In the genomic region with DNA sequence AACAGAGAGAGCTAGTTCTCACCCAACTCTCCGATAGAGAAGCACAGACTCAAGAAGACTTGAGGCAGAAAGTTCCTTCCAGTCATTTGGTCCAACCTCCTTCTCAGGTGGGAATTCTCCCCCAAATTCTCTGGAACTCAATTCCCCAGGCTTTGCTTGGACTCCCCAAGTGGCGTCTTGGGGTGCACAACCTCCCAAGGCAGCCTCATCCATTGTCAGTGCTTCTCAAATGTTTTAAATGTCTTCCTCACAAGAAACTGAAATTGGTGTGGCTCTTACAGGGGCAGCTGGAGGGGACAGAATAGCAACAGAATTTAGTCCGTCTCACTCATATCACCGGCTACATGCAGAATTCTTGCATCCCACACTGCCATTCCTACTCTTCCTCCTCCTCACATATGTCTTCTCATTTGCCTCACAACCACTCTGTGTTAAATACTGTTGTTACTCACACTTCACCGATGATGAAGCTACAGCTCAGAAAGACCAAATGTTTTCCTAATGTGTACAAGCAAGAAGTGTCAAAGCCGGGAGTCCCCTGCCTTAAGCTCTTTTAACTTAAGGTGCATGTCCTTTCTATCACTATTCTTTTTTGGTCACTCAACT, we compare ENCODE assay signal across 30 cellular contexts. TPM values are rescaled to one million over a fixed set of nuclear protein-coding genes. Genes with fewer than 3 reads are reported as not detected.
A peak's percentile ranks its signal among the peaks of the same experiment; 100 is the strongest.
DNase-seq lines count a peak whose midpoint lies in the region; ATAC-seq lines count a peak whose summit lies in the region.
"Had no signal": no experiment of that assay in that cellular context is flagged by ENCODE, and none has a peak within 500 bp of the region (broad histone marks: within the 10 kb centered on the region; RNA-seq: fewer than 3 reads in every experiment).

No MANE protein-coding gene starts in this region.

- H3K4me1 Mint-ChIP-seq in T-helper 1 cell treated with Interleukin-12 subunit alpha and Interleukin-12 subunit beta and Interleukin-4 antibody, amounts not matched to agents 30 μg/mL and 1 μg/mL, for 36 hours (ENCODE audit: low read depth), result peaks cover 47% of the 10 kb centered on the region
- peaks cover 25% of the 10 kb centered on the region for H3K4me1 Mint-ChIP-seq in activated naive CD8-positive, alpha-beta T cell (ENCODE audit: low read depth)
- peaks cover 46% of the 10 kb centered on the region for H3K4me1 Mint-ChIP-seq in activated naive CD8-positive, alpha-beta T cell treated with anti-CD3 and anti-CD28 coated beads, Interleukin-2, amount 50 U/mL, for 24 hours
- H3K4me1 Mint-ChIP-seq in activated T-helper 1 cell treated with anti-CD3 and anti-CD28 coated beads, Interleukin-12 subunit alpha, Interleukin-12 subunit beta, Interleukin-2, Interleukin-4 antibody, amounts not matched to agents 30 ng/mL and 10 ng/mL and 1 ng/mL, durations not matched to agents 14 hours and 24 hours and 36 hours (ENCODE audit: low read depth), result peaks cover 73% of the 10 kb centered on the region
- H3K4me1 Mint-ChIP-seq in stimulated activated naive B cell treated with anti-CD40 and anti-IgM and Interleukin-4, amounts not matched to agents 10 μg/mL and 1 μg/mL and 100 μg/mL, for 72 hours, result peaks cover 45 to 71% of the 10 kb centered on the region in 2 donors
- H3K4me1 Mint-ChIP-seq: nephron had no signal

- intact Hi-C loops in activated T-helper 1 cell treated with anti-CD3 and anti-CD28 coated beads, Interleukin-12 subunit alpha, Interleukin-12 subunit beta, Interleukin-2, Interleukin-4 antibody, amounts not matched to agents 30 ng/mL and 10 ng/mL and 1 ng/mL, durations not matched to agents 14 hours and 24 hours and 36 hours (cut with micrococcal nuclease), result no loop called here

- H3K9me3 Mint-ChIP-seq in T-helper 1 cell treated with Interleukin-12 subunit alpha and Interleukin-12 subunit beta and Interleukin-4 antibody, amounts not matched to agents 30 μg/mL and 1 μg/mL, for 36 hours, result no peaks in the 10 kb centered on the region
- H3K9me3 Mint-ChIP-seq in activated naive CD8-positive, alpha-beta T cell (ENCODE audit: low read depth), result no peaks in the 10 kb centered on the region
- H3K9me3 Mint-ChIP-seq in activated naive CD8-positive, alpha-beta T cell treated with anti-CD3 and anti-CD28 coated beads, Interleukin-2, amount 50 U/mL, for 24 hours, result no peaks in the 10 kb centered on the region
- no peaks in the 10 kb centered on the region for H3K9me3 Mint-ChIP-seq in activated T-helper 1 cell treated with anti-CD3 and anti-CD28 coated beads, Interleukin-12 subunit alpha, Interleukin-12 subunit beta, Interleukin-2, Interleukin-4 antibody, amounts not matched to agents 30 ng/mL and 10 ng/mL and 1 ng/mL, durations not matched to agents 14 hours and 24 hours and 36 hours
- no peaks in the 10 kb centered on the region for H3K9me3 Mint-ChIP-seq in stimulated activated naive B cell treated with anti-CD40 and anti-IgM and Interleukin-4, amounts not matched to agents 10 μg/mL and 1 μg/mL and 100 μg/mL, for 72 hours
- H3K9me3 Mint-ChIP-seq: activated B cell treated with CpG ODN at 0.5 μM for 24 hours; CD4-positive, alpha-beta T cell; nephron had no signal

- peak overlapping the region; percentile 3 for H3K27ac Mint-ChIP-seq in T-helper 1 cell treated with Interleukin-12 subunit alpha and Interleukin-12 subunit beta and Interleukin-4 antibody, amounts not matched to agents 30 μg/mL and 1 μg/mL, for 36 hours
- peak overlapping the region; percentile 47 for H3K27ac Mint-ChIP-seq in activated naive CD8-positive, alpha-beta T cell
- no peak overlapping the region for H3K27ac Mint-ChIP-seq in activated naive CD8-positive, alpha-beta T cell treated with anti-CD3 and anti-CD28 coated beads, Interleukin-2, amount 50 U/mL, for 24 hours
- H3K27ac Mint-ChIP-seq in activated T-helper 1 cell treated with anti-CD3 and anti-CD28 coated beads, Interleukin-12 subunit alpha, Interleukin-12 subunit beta, Interleukin-2, Interleukin-4 antibody, amounts not matched to agents 30 ng/mL and 10 ng/mL and 1 ng/mL, durations not matched to agents 14 hours and 24 hours and 36 hours, result peak overlapping the region; percentile 75
- H3K27ac Mint-ChIP-seq in stimulated activated naive B cell treated with anti-CD40 and anti-IgM and Interleukin-4, amounts not matched to agents 10 μg/mL and 1 μg/mL and 100 μg/mL, for 72 hours, result peak overlapping the region; percentile 97
- H3K27ac Mint-ChIP-seq: activated B cell treated with CpG ODN at 0.5 μM for 24 hours; CD4-positive, alpha-beta T cell; nephron had no signal

- H3K36me3 Mint-ChIP-seq in T-helper 1 cell treated with Interleukin-12 subunit alpha and Interleukin-12 subunit beta and Interleukin-4 antibody, amounts not matched to agents 30 μg/mL and 1 μg/mL, for 36 hours (ENCODE audit: low read depth), result peaks cover 59% of the 10 kb centered on the region
- peaks cover 23% of the 10 kb centered on the region for H3K36me3 Mint-ChIP-seq in activated naive CD8-positive, alpha-beta T cell
- peaks cover 82% of the 10 kb centered on the region for H3K36me3 Mint-ChIP-seq in activated naive CD8-positive, alpha-beta T cell treated with anti-CD3 and anti-CD28 coated beads, Interleukin-2, amount 50 U/mL, for 24 hours (ENCODE audit: low read depth)
- H3K36me3 Mint-ChIP-seq in activated T-helper 1 cell treated with anti-CD3 and anti-CD28 coated beads, Interleukin-12 subunit alpha, Interleukin-12 subunit beta, Interleukin-2, Interleukin-4 antibody, amounts not matched to agents 30 ng/mL and 10 ng/mL and 1 ng/mL, durations not matched to agents 14 hours and 24 hours and 36 hours (ENCODE audit: low read depth), result peaks cover 59% of the 10 kb centered on the region
- H3K36me3 Mint-ChIP-seq in stimulated activated naive B cell treated with anti-CD40 and anti-IgM and Interleukin-4, amounts not matched to agents 10 μg/mL and 1 μg/mL and 100 μg/mL, for 72 hours, result peaks cover 61 to 73% of the 10 kb centered on the region in 2 donors

- no peaks in the 10 kb centered on the region for H3K27me3 Mint-ChIP-seq in T-helper 1 cell treated with Interleukin-12 subunit alpha and Interleukin-12 subunit beta and Interleukin-4 antibody, amounts not matched to agents 30 μg/mL and 1 μg/mL, for 36 hours (ENCODE audit: low read depth)
- H3K27me3 Mint-ChIP-seq in activated naive CD8-positive, alpha-beta T cell, result no peaks in the 10 kb centered on the region
- H3K27me3 Mint-ChIP-seq in activated naive CD8-positive, alpha-beta T cell treated with anti-CD3 and anti-CD28 coated beads, Interleukin-2, amount 50 U/mL, for 24 hours, result no peaks in the 10 kb centered on the region
- no peaks in the 10 kb centered on the region for H3K27me3 Mint-ChIP-seq in activated T-helper 1 cell treated with anti-CD3 and anti-CD28 coated beads, Interleukin-12 subunit alpha, Interleukin-12 subunit beta, Interleukin-2, Interleukin-4 antibody, amounts not matched to agents 30 ng/mL and 10 ng/mL and 1 ng/mL, durations not matched to agents 14 hours and 24 hours and 36 hours (ENCODE audit: insufficient read depth)
- no peaks in the 10 kb centered on the region for H3K27me3 Mint-ChIP-seq in stimulated activated naive B cell treated with anti-CD40 and anti-IgM and Interleukin-4, amounts not matched to agents 10 μg/mL and 1 μg/mL and 100 μg/mL, for 72 hours
- H3K27me3 Mint-ChIP-seq: activated B cell treated with CpG ODN at 0.5 μM for 24 hours; CD4-positive, alpha-beta T cell had no signal

- DNase-seq in T-helper 1 cell, result no peak
- no peak for DNase-seq in activated naive CD8-positive, alpha-beta T cell treated with anti-CD3 and anti-CD28 coated beads, Interleukin-2, amount 50 U/mL, for 24 hours
- no peak for DNase-seq in activated T-helper 1 cell treated with anti-CD3 and anti-CD28 coated beads, Interleukin-12 subunit alpha, Interleukin-12 subunit beta, Interleukin-2, Interleukin-4 antibody, amounts not matched to agents 30 ng/mL and 10 ng/mL and 1 ng/mL, durations not matched to agents 14 hours and 24 hours and 36 hours (ENCODE audit: low spot score)
- no peak for DNase-seq in stimulated activated naive B cell treated with anti-CD40 and anti-IgM and Interleukin-4, amounts not matched to agents 10 μg/mL and 1 μg/mL and 100 μg/mL, for 72 hours
- DNase-seq in 8988T, result no peak
- DNase-seq: activated B cell treated with CpG ODN at 0.5 μM for 24 hours; activated T-cell treated with anti-CD3 and anti-CD28 coated beads, Interleukin-2, amount 50 U/mL, for 1 hour; CD4-positive, alpha-beta T cell; central memory CD4-positive, alpha-beta T cell; cortex of kidney; erythroblast; H7; hypothalamus; NCI-H1092; NCI-H187; NCI-H446 treated with DMSO at 0.1 percent for 48 hours; SIG-M5; stimulated activated CD4-positive, alpha-beta T cell treated with anti-CD3 and anti-CD28 coated beads, Interleukin-4, amount 100 ng/mL, for 1 hour; substantia nigra; SW 1271; upper lobe of left lung had no signal

- ATAC-seq in activated naive CD8-positive, alpha-beta T cell treated with anti-CD3 and anti-CD28 coated beads, Interleukin-2, amount 50 U/mL, for 24 hours, result no peak
- no peak for ATAC-seq in stimulated activated naive B cell treated with anti-CD40 and anti-IgM and Interleukin-4, amounts not matched to agents 10 μg/mL and 1 μg/mL and 100 μg/mL, for 72 hours (replicated peaks)
- no peak for ATAC-seq in GM21825 (IDR thresholded peaks at IDR 0.05; ENCODE audit: unreplicated experiment)

- no peak overlapping the region for H3K4me3 Mint-ChIP-seq in T-helper 1 cell treated with Interleukin-12 subunit alpha and Interleukin-12 subunit beta and Interleukin-4 antibody, amounts not matched to agents 30 μg/mL and 1 μg/mL, for 36 hours
- no peak overlapping the region for H3K4me3 Mint-ChIP-seq in activated naive CD8-positive, alpha-beta T cell
- H3K4me3 Mint-ChIP-seq in activated naive CD8-positive, alpha-beta T cell treated with anti-CD3 and anti-CD28 coated beads, Interleukin-2, amount 50 U/mL, for 24 hours, result no peak overlapping the region
- H3K4me3 Mint-ChIP-seq in activated T-helper 1 cell treated with anti-CD3 and anti-CD28 coated beads, Interleukin-12 subunit alpha, Interleukin-12 subunit beta, Interleukin-2, Interleukin-4 antibody, amounts not matched to agents 30 ng/mL and 10 ng/mL and 1 ng/mL, durations not matched to agents 14 hours and 24 hours and 36 hours, result no peak overlapping the region
- H3K4me3 Mint-ChIP-seq in stimulated activated naive B cell treated with anti-CD40 and anti-IgM and Interleukin-4, amounts not matched to agents 10 μg/mL and 1 μg/mL and 100 μg/mL, for 72 hours, result peak overlapping the region; percentile 2 to 17
- H3K4me3 Mint-ChIP-seq: activated B cell treated with CpG ODN at 0.5 μM for 24 hours; CD4-positive, alpha-beta T cell; nephron had no signal

RNA-seq across cellular contexts. Expression of gene CD84, which starts 33.4 kb away (rescaled TPM):
- total RNA-seq in activated T-helper 1 cell treated with anti-CD3 and anti-CD28 coated beads, Interleukin-12 subunit alpha, Interleukin-12 subunit beta, Interleukin-2, Interleukin-4 antibody, amounts not matched to agents 30 ng/mL and 10 ng/mL and 1 ng/mL, durations not matched to agents 14 hours and 24 hours and 36 hours, result 16.3 and 17.2 TPM in 2 replicates
- total RNA-seq: Daoy, glomerular endothelial cell, H7, HT1080, M059J, pulmonary artery endothelial cell had no signal

RNA-seq across cellular contexts. Expression of gene SLAMF1, which starts 34.1 kb away (rescaled TPM):
- total RNA-seq in activated T-helper 1 cell treated with anti-CD3 and anti-CD28 coated beads, Interleukin-12 subunit alpha, Interleukin-12 subunit beta, Interleukin-2, Interleukin-4 antibody, amounts not matched to agents 30 ng/mL and 10 ng/mL and 1 ng/mL, durations not matched to agents 14 hours and 24 hours and 36 hours, result 118 TPM in 2 replicates
- total RNA-seq: Daoy, glomerular endothelial cell, H7, M059J, pulmonary artery endothelial cell had no signal

Comparison
In these comparisons a context has a peak if more than half of its experiments do, and no peak if none do; other contexts are left out.
1. H3K4me3 Mint-ChIP-seq: peak in stimulated activated naive B cell treated with anti-CD40 and anti-IgM and Interleukin-4, amounts not matched to agents 10 μg/mL and 1 μg/mL and 100 μg/mL, for 72 hours (2 of 2); none in T-helper 1 cell treated with Interleukin-12 subunit alpha and Interleukin-12 subunit beta and Interleukin-4 antibody, amounts not matched to agents 30 μg/mL and 1 μg/mL, for 36 hours (single experiment), activated naive CD8-positive, alpha-beta T cell (single experiment), activated naive CD8-positive, alpha-beta T cell treated with anti-CD3 and anti-CD28 coated beads, Interleukin-2, amount 50 U/mL, for 24 hours (single experiment) and activated T-helper 1 cell treated with anti-CD3 and anti-CD28 coated beads, Interleukin-12 subunit alpha, Interleukin-12 subunit beta, Interleukin-2, Interleukin-4 antibody, amounts not matched to agents 30 ng/mL and 10 ng/mL and 1 ng/mL, durations not matched to agents 14 hours and 24 hours and 36 hours (single experiment).